Comparison of ENCODE assay signal across 35 cellular contexts in the genomic region with DNA sequence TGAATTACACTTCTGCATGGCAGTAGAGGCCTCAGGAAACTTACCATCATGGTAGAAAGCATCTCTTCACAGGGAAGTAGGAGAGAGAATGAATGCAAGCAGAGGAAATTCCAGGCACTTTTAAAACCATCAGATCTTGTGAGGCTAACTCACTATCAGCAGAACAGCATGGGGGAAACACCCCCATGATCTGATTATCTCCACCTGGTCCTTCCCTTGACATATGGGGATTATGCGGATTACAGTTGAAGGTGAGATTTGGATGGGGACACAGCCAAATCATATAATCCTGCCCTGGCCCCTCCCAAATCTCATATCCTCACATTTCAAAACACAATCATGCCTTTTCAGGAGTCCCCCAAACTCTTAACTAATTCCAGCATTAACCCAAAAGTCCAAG.
"Had no signal": no experiment of that assay in that cellular context is flagged by ENCODE, and none has a peak within 500 bp of the region (broad histone marks: within the 10 kb centered on the region; RNA-seq: fewer than 3 reads in every experiment).

No MANE protein-coding gene starts in this region.

- H3K4me1 Mint-ChIP-seq: activated CD4-positive, alpha-beta T cell treated with anti-CD3 and anti-CD28 coated beads for 36 hours; activated CD4-positive, alpha-beta T cell treated with anti-CD3 and anti-CD28 coated beads, Interleukin-2, amount 10 ng/mL, durations not matched to agents 24 days and 14 days; activated CD8-positive, alpha-beta memory T cell treated with anti-CD3 and anti-CD28 coated beads, Interleukin-2, amount 10 ng/mL, durations not matched to agents 7 days and 5 days; activated naive CD4-positive, alpha-beta T cell treated with anti-CD3 and anti-CD28 coated beads, Interleukin-2, amount 50 U/mL, for 24 hours; activated naive CD8-positive, alpha-beta T cell treated with anti-CD3 and anti-CD28 coated beads for 36 hours; activated naive CD8-positive, alpha-beta T cell treated with anti-CD3 and anti-CD28 coated beads, Interleukin-2, amount 50 U/mL, for 24 hours had no signal

- H3K36me3 ChIP-seq: adrenal gland, esophagus squamous epithelium, gastroesophageal sphincter, heart right ventricle had no signal

- H3K4me1 ChIP-seq: adrenal gland, esophagus squamous epithelium, gastroesophageal sphincter, heart right ventricle had no signal

- H3K9me3 Mint-ChIP-seq: activated CD4-positive, alpha-beta T cell treated with anti-CD3 and anti-CD28 coated beads, Interleukin-2, amount 10 ng/mL, durations not matched to agents 24 days and 14 days; activated T-helper 1 cell treated with anti-CD3 and anti-CD28 coated beads, Interleukin-12 subunit alpha, Interleukin-12 subunit beta, Interleukin-2, Interleukin-4 antibody, amounts not matched to agents 30 ng/mL and 10 ng/mL and 1 ng/mL, durations not matched to agents 14 hours and 24 hours and 36 hours had no signal

- H3K36me3 Mint-ChIP-seq: activated CD4-positive, alpha-beta memory T cell treated with anti-CD3 and anti-CD28 coated beads for 36 hours; activated CD8-positive, alpha-beta memory T cell treated with anti-CD3 and anti-CD28 coated beads, Interleukin-2, amount 10 ng/mL, durations not matched to agents 7 days and 5 days; activated naive CD4-positive, alpha-beta T cell treated with anti-CD3 and anti-CD28 coated beads, Interleukin-2, amount 50 U/mL, for 24 hours; activated naive CD8-positive, alpha-beta T cell treated with anti-CD3 and anti-CD28 coated beads for 36 hours had no signal

- H3K27ac Mint-ChIP-seq: activated CD4-positive, alpha-beta memory T cell treated with anti-CD3 and anti-CD28 coated beads for 36 hours; activated CD4-positive, alpha-beta T cell treated with anti-CD3 and anti-CD28 coated beads for 36 hours; activated CD4-positive, alpha-beta T cell treated with anti-CD3 and anti-CD28 coated beads, Interleukin-2, amount 10 ng/mL, durations not matched to agents 24 days and 14 days; activated CD8-positive, alpha-beta memory T cell treated with anti-CD3 and anti-CD28 coated beads, Interleukin-2, amount 10 ng/mL, durations not matched to agents 7 days and 5 days; activated CD8-positive, alpha-beta T cell treated with anti-CD3 and anti-CD28 coated beads, Interleukin-2, amount 10 ng/mL, durations not matched to agents 7 days and 5 days; activated naive CD4-positive, alpha-beta T cell treated with anti-CD3 and anti-CD28 coated beads for 36 hours; activated naive CD4-positive, alpha-beta T cell treated with anti-CD3 and anti-CD28 coated beads, Interleukin-2, amount 50 U/mL, for 24 hours; activated naive CD8-positive, alpha-beta T cell treated with anti-CD3 and anti-CD28 coated beads for 36 hours; activated naive CD8-positive, alpha-beta T cell treated with anti-CD3 and anti-CD28 coated beads, Interleukin-2, amount 50 U/mL, for 24 hours; activated T-helper 1 cell treated with anti-CD3 and anti-CD28 coated beads, Interleukin-12 subunit alpha, Interleukin-12 subunit beta, Interleukin-2, Interleukin-4 antibody, amounts not matched to agents 30 ng/mL and 10 ng/mL and 1 ng/mL, durations not matched to agents 14 hours and 24 hours and 36 hours; activated T-helper 2 cell treated with anti-CD3 and anti-CD28 coated beads, Interferon-gamma antibody, Interleukin-2, Interleukin-4, amounts not matched to agents 10 μg/mL and 5 μg/mL and 100 μg/mL, durations not matched to agents 14 hours and 24 hours and 36 hours; effector memory CD8-positive, alpha-beta T cell; T-helper 2 cell treated with Interferon-gamma antibody and Interleukin-4, amounts not matched to agents 5 μg/mL and 100 μg/mL, for 36 hours had no signal

- FAIRE-seq: endothelial cell of umbilical vein had no signal

- H3K27me3 Mint-ChIP-seq: activated CD4-positive, alpha-beta memory T cell treated with anti-CD3 and anti-CD28 coated beads for 36 hours; activated CD4-positive, alpha-beta T cell treated with anti-CD3 and anti-CD28 coated beads for 36 hours; activated CD4-positive, alpha-beta T cell treated with anti-CD3 and anti-CD28 coated beads, Interleukin-2, amount 10 ng/mL, durations not matched to agents 24 days and 14 days; activated CD8-positive, alpha-beta memory T cell treated with anti-CD3 and anti-CD28 coated beads, Interleukin-2, amount 10 ng/mL, durations not matched to agents 7 days and 5 days; activated naive CD4-positive, alpha-beta T cell treated with anti-CD3 and anti-CD28 coated beads, Interleukin-2, amount 50 U/mL, for 24 hours; activated naive CD8-positive, alpha-beta T cell treated with anti-CD3 and anti-CD28 coated beads for 36 hours; activated naive CD8-positive, alpha-beta T cell treated with anti-CD3 and anti-CD28 coated beads, Interleukin-2, amount 50 U/mL, for 24 hours; effector memory CD8-positive, alpha-beta T cell had no signal

- H3K4me3 ChIP-seq: adrenal gland, body of pancreas, esophagus squamous epithelium, gastroesophageal sphincter, heart right ventricle, hepatocyte had no signal

- H3K9me3 ChIP-seq: body of pancreas, esophagus squamous epithelium, gastroesophageal sphincter, heart right ventricle had no signal

- H3K4me3 Mint-ChIP-seq: activated CD4-positive, alpha-beta memory T cell treated with anti-CD3 and anti-CD28 coated beads for 36 hours; activated CD4-positive, alpha-beta T cell treated with anti-CD3 and anti-CD28 coated beads for 36 hours; activated CD4-positive, alpha-beta T cell treated with anti-CD3 and anti-CD28 coated beads, Interleukin-2, amount 10 ng/mL, durations not matched to agents 24 days and 14 days; activated CD8-positive, alpha-beta memory T cell treated with anti-CD3 and anti-CD28 coated beads, Interleukin-2, amount 10 ng/mL, durations not matched to agents 7 days and 5 days; activated CD8-positive, alpha-beta T cell treated with anti-CD3 and anti-CD28 coated beads, Interleukin-2, amount 10 ng/mL, durations not matched to agents 7 days and 5 days; activated naive CD4-positive, alpha-beta T cell treated with anti-CD3 and anti-CD28 coated beads for 36 hours; activated naive CD4-positive, alpha-beta T cell treated with anti-CD3 and anti-CD28 coated beads, Interleukin-2, amount 50 U/mL, for 24 hours; activated naive CD8-positive, alpha-beta T cell treated with anti-CD3 and anti-CD28 coated beads for 36 hours; activated naive CD8-positive, alpha-beta T cell treated with anti-CD3 and anti-CD28 coated beads, Interleukin-2, amount 50 U/mL, for 24 hours; activated T-helper 1 cell treated with anti-CD3 and anti-CD28 coated beads, Interleukin-12 subunit alpha, Interleukin-12 subunit beta, Interleukin-2, Interleukin-4 antibody, amounts not matched to agents 30 ng/mL and 10 ng/mL and 1 ng/mL, durations not matched to agents 14 hours and 24 hours and 36 hours; effector memory CD8-positive, alpha-beta T cell; T-helper 2 cell treated with Interferon-gamma antibody and Interleukin-4, amounts not matched to agents 5 μg/mL and 100 μg/mL, for 36 hours had no signal

- H3K27ac ChIP-seq: adrenal gland, body of pancreas, epithelial cell of prostate, esophagus squamous epithelium, gastroesophageal sphincter, heart right ventricle, hepatocyte had no signal

- ATAC-seq: activated CD4-positive, alpha-beta T cell treated with anti-CD3 and anti-CD28 coated beads for 36 hours; activated CD8-positive, alpha-beta memory T cell treated with anti-CD3 and anti-CD28 coated beads, Interleukin-2, amount 10 ng/mL, durations not matched to agents 7 days and 5 days; activated CD8-positive, alpha-beta T cell treated with anti-CD3 and anti-CD28 coated beads, Interleukin-2, amount 10 ng/mL, durations not matched to agents 7 days and 5 days; activated naive CD8-positive, alpha-beta T cell treated with anti-CD3 and anti-CD28 coated beads, Interleukin-2, amount 50 U/mL, for 24 hours; body of pancreas; effector memory CD8-positive, alpha-beta T cell; gastroesophageal sphincter; heart right ventricle had no signal

- H3K27me3 ChIP-seq: adrenal gland, body of pancreas, esophagus squamous epithelium, gastroesophageal sphincter, heart right ventricle, hepatocyte had no signal

- DNase-seq: activated CD4-positive, alpha-beta memory T cell treated with anti-CD3 and anti-CD28 coated beads for 36 hours; activated CD4-positive, alpha-beta T cell treated with anti-CD3 and anti-CD28 coated beads for 36 hours; activated CD4-positive, alpha-beta T cell treated with anti-CD3 and anti-CD28 coated beads, Interleukin-2, amount 10 ng/mL, durations not matched to agents 24 days and 14 days; activated CD4-positive, CD25-positive, alpha-beta regulatory T cell; activated CD4-positive, CD25-positive, alpha-beta regulatory T cell treated with anti-CD3 and anti-CD28 coated beads, Interleukin-2, amount 50 U/mL, for 72 hours; activated CD8-positive, alpha-beta memory T cell treated with anti-CD3 and anti-CD28 coated beads, Interleukin-2, amount 10 ng/mL, durations not matched to agents 7 days and 5 days; activated CD8-positive, alpha-beta memory T cell treated with anti-CD3 and anti-CD28 coated beads, Interleukin-2, amount 50 U/mL, for 4 hours; activated CD8-positive, alpha-beta T cell treated with anti-CD3 and anti-CD28 coated beads, Interleukin-2, amount 10 ng/mL, durations not matched to agents 7 days and 5 days; activated effector memory CD4-positive, alpha-beta T cell treated with anti-CD3 and anti-CD28 coated beads, Interleukin-2, amount 50 U/mL, for 16 hours; activated naive CD4-positive, alpha-beta T cell treated with anti-CD3 and anti-CD28 coated beads for 36 hours; activated naive CD8-positive, alpha-beta T cell treated with anti-CD3 and anti-CD28 coated beads for 36 hours; activated naive CD8-positive, alpha-beta T cell treated with anti-CD3 and anti-CD28 coated beads, Interleukin-2, amount 50 U/mL, for 24 hours; activated T-cell treated with anti-CD3 and anti-CD28 coated beads, Interleukin-2, amount 50 U/mL, for 1 hour; activated T-cell treated with anti-CD3 and anti-CD28 coated beads, Interleukin-2, amount 50 U/mL, for 48 hours; adrenal gland; amygdala; aorta; body of pancreas; caudate nucleus; cortex of kidney; dermis blood vessel endothelial cell; effector CD4-positive, alpha-beta T cell; effector memory CD8-positive, alpha-beta T cell; esophagus squamous epithelium; foreskin melanocyte; heart right ventricle; T1000 had no signal
